Comparison of ENCODE assay signal across 18 cellular contexts in the genomic region with DNA sequence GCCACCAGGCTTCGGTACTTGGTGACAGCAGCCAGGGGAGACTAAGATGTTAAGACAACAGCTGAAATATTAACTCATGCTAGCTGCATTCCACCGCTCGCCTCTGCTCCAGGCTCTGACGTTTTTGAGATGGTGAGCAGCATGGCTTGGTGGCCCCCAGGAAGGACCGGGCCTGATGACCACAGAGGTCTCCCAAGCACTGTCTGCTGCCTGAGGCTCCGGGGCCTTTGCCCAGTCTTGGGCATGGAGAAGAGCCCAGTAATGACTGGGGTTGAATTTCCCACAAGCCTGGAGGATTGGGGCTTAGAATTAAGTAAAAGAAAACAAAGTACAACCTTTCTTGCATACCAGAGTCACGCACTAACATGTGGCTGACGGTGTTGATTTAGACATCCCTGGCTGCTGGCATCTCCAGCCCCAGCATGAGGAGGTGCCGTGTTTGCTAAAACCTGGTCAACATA.
DNase-seq lines count a peak whose midpoint lies in the region; ATAC-seq and TF ChIP-seq lines count a peak whose summit lies in the region.
"Had no signal": no experiment of that assay in that cellular context is flagged by ENCODE, and none has a peak within 500 bp of the region (broad histone marks: within the 10 kb centered on the region; RNA-seq: fewer than 3 reads in every experiment).

No MANE protein-coding gene starts in this region.

- no peak overlapping the region for H3K9ac ChIP-seq in trophoblast cell (ENCODE audit: low read length)

- ATAC-seq in HG03095 (IDR thresholded peaks at IDR 0.05; ENCODE audit: unreplicated experiment), result no peak
- no peak for ATAC-seq in HG03139 (IDR thresholded peaks at IDR 0.05; ENCODE audit: unreplicated experiment)

- no peak overlapping the region for H4K91ac ChIP-seq in trophoblast cell (ENCODE audit: low read depth, low read length)

- no peak overlapping the region for H2AK5ac ChIP-seq in trophoblast cell (ENCODE audit: low read length)

- H3K27me3 ChIP-seq in SJCRH30 (no peaks in the 10 kb centered on the region), trophoblast cell (ENCODE audit: insufficient read depth, low read length) (no peaks in the 10 kb centered on the region)
- H3K27me3 ChIP-seq: testis had no signal

- H3K4me3 Mint-ChIP-seq in activated CD4-positive, alpha-beta memory T cell treated with anti-CD3 and anti-CD28 coated beads for 36 hours, result no peak overlapping the region
- H3K4me3 Mint-ChIP-seq: activated CD4-positive, alpha-beta T cell treated with anti-CD3 and anti-CD28 coated beads, Interleukin-2, amount 10 ng/mL, durations not matched to agents 24 days and 14 days; activated T-cell treated with anti-CD3 and anti-CD28 coated beads, Interleukin-2, amount 50 U/mL, for 24 hours had no signal

- H3K18ac ChIP-seq in trophoblast cell (ENCODE audit: low read length), result no peak overlapping the region

- H2AFZ ChIP-seq in trophoblast cell (ENCODE audit: insufficient read depth, low read length, poor library complexity), result no peak overlapping the region

- no peaks in the 10 kb centered on the region for H3K79me2 ChIP-seq in trophoblast cell (ENCODE audit: control insufficient read depth, insufficient read depth, low read length, poor library complexity)

- H3K27ac ChIP-seq in SJCRH30 (peak overlapping the region; percentile 42), trophoblast cell (ENCODE audit: low read depth, low read length) (no peak overlapping the region)
- H3K27ac ChIP-seq: coronary artery, testis had no signal

- in situ Hi-C loops in ACHN (cut with HindIII; ENCODE audit: low pct_ligation_motif_present, low pct_unique_long_range_greater_than_20kb, low sequenced_read_pairs), result no loop called here

- H4K12ac ChIP-seq in trophoblast cell (ENCODE audit: low read depth, low read length), result no peak overlapping the region

- no peaks in the 10 kb centered on the region for H3K36me3 Mint-ChIP-seq in activated CD4-positive, alpha-beta memory T cell treated with anti-CD3 and anti-CD28 coated beads for 36 hours

- H3K4me2 ChIP-seq in trophoblast cell (ENCODE audit: low read length), result no peak overlapping the region

- no peak overlapping the region for H3K14ac ChIP-seq in trophoblast cell (ENCODE audit: low read length)

- H3K36me3 ChIP-seq in SJCRH30, result no peaks in the 10 kb centered on the region
- H3K36me3 ChIP-seq in trophoblast cell (ENCODE audit: control insufficient read depth in 1 of 2, insufficient read depth in 2 of 2, low read length in 2 of 2), result no peaks in the 10 kb centered on the region
- H3K36me3 ChIP-seq: HAP-1 had no signal

- peak; percentile 3 for DNase-seq in HCEC 1CT
- peak; percentile 89 to 90 for DNase-seq in SJCRH30
- DNase-seq in fibroblast of pulmonary artery (ENCODE audit: low read depth), result peak; percentile 80
- DNase-seq in trophoblast cell, result peak; percentile 54 to 56
- DNase-seq in activated CD4-positive, alpha-beta memory T cell treated with anti-CD3 and anti-CD28 coated beads for 36 hours, result no peak
- DNase-seq in ACHN, result no peak
- DNase-seq: activated CD4-positive, alpha-beta T cell treated with anti-CD3 and anti-CD28 coated beads, Interleukin-2, amount 10 ng/mL, durations not matched to agents 24 days and 14 days; activated T-cell treated with anti-CD3 and anti-CD28 coated beads, Interleukin-2, amount 50 U/mL, for 24 hours; C1 segment of cervical spinal cord; DMS79; NCI-H2081; NCI-H82; stimulated activated CD4-positive, alpha-beta T cell treated with anti-CD3 and anti-CD28 coated beads, Interleukin-15, amount 100 ng/mL, for 24 hours; testis had no signal

- no peak overlapping the region for H3K4me3 ChIP-seq in SJCRH30
- H3K4me3 ChIP-seq in fibroblast of pulmonary artery (replicated peaks; ENCODE audit: low read depth, low read length), result no peak overlapping the region
- no peak overlapping the region for H3K4me3 ChIP-seq in trophoblast cell (ENCODE audit: low read depth, low read length)
- H3K4me3 ChIP-seq: coronary artery, HAP-1, testis had no signal

- H3K9me3 ChIP-seq in SJCRH30 (replicated peaks) (no peaks in the 10 kb centered on the region), trophoblast cell (ENCODE audit: insufficient read depth, low read depth, low read length) (peaks cover 3% of the 10 kb centered on the region)
- H3K9me3 ChIP-seq: HAP-1, testis had no signal

- WGBS in trophoblast cell (ENCODE audit: extremely low coverage, insufficient coverage, insufficient read length), result no CpG with 5 or more reads among the region's 9 CpGs

- no peaks in the 10 kb centered on the region for H3K9me3 Mint-ChIP-seq in activated CD4-positive, alpha-beta memory T cell treated with anti-CD3 and anti-CD28 coated beads for 36 hours
- H3K9me3 Mint-ChIP-seq: activated CD4-positive, alpha-beta T cell treated with anti-CD3 and anti-CD28 coated beads, Interleukin-2, amount 10 ng/mL, durations not matched to agents 24 days and 14 days; activated T-cell treated with anti-CD3 and anti-CD28 coated beads, Interleukin-2, amount 50 U/mL, for 24 hours had no signal

- no peak overlapping the region for H3K23ac ChIP-seq in trophoblast cell (ENCODE audit: low read length)

- H3K79me1 ChIP-seq in trophoblast cell (ENCODE audit: low read length), result no peaks in the 10 kb centered on the region

- no peaks in the 10 kb centered on the region for H3K27me3 Mint-ChIP-seq in activated CD4-positive, alpha-beta memory T cell treated with anti-CD3 and anti-CD28 coated beads for 36 hours
- H3K27me3 Mint-ChIP-seq: activated CD4-positive, alpha-beta T cell treated with anti-CD3 and anti-CD28 coated beads, Interleukin-2, amount 10 ng/mL, durations not matched to agents 24 days and 14 days; activated T-cell treated with anti-CD3 and anti-CD28 coated beads, Interleukin-2, amount 50 U/mL, for 24 hours had no signal

- TF ChIP-seq CTCF in fibroblast of pulmonary artery (IDR thresholded peaks at IDR 0.05; ENCODE audit: low read length, missing control alignments), result no peak

- H2BK12ac ChIP-seq in trophoblast cell (ENCODE audit: low read length), result no peak overlapping the region

- H2BK5ac ChIP-seq in trophoblast cell (ENCODE audit: low read depth, low read length, poor library complexity), result no peak overlapping the region

- POLR2A ChIA-PET in activated CD4-positive, alpha-beta memory T cell treated with anti-CD3 and anti-CD28 coated beads for 36 hours (lab: Charles Lee), result no interaction called here

- H3K4ac ChIP-seq in trophoblast cell (ENCODE audit: low read depth, low read length), result no peak overlapping the region

- CTCF ChIA-PET in activated CD4-positive, alpha-beta memory T cell treated with anti-CD3 and anti-CD28 coated beads for 36 hours (lab: Charles Lee), result no interaction called here

- intact Hi-C loops in activated CD4-positive, alpha-beta memory T cell treated with anti-CD3 and anti-CD28 coated beads for 36 hours (cut with micrococcal nuclease), result no loop called here

- no peak overlapping the region for H4K8ac ChIP-seq in trophoblast cell (ENCODE audit: low read depth, low read length)

- no peaks in the 10 kb centered on the region for H3K4me1 Mint-ChIP-seq in activated CD4-positive, alpha-beta memory T cell treated with anti-CD3 and anti-CD28 coated beads for 36 hours (ENCODE audit: low read depth)
- H3K4me1 Mint-ChIP-seq: activated CD4-positive, alpha-beta T cell treated with anti-CD3 and anti-CD28 coated beads, Interleukin-2, amount 10 ng/mL, durations not matched to agents 24 days and 14 days had no signal

- H2BK120ac ChIP-seq in trophoblast cell (ENCODE audit: insufficient read depth, low read length, poor library complexity), result no peak overlapping the region

- H3K27ac Mint-ChIP-seq in activated CD4-positive, alpha-beta memory T cell treated with anti-CD3 and anti-CD28 coated beads for 36 hours, result no peak overlapping the region
- H3K27ac Mint-ChIP-seq: activated CD4-positive, alpha-beta T cell treated with anti-CD3 and anti-CD28 coated beads, Interleukin-2, amount 10 ng/mL, durations not matched to agents 24 days and 14 days; activated T-cell treated with anti-CD3 and anti-CD28 coated beads, Interleukin-2, amount 50 U/mL, for 24 hours had no signal

- peaks cover 14% of the 10 kb centered on the region for H3K4me1 ChIP-seq in SJCRH30
- H3K4me1 ChIP-seq in trophoblast cell (ENCODE audit: control insufficient read depth in 1 of 2, insufficient read depth in 2 of 2, low read length in 2 of 2), result peaks cover 4% of the 10 kb centered on the region in 2 experiments
- H3K4me1 ChIP-seq: HAP-1 had no signal

Comparison
In these comparisons a context has a peak if more than half of its experiments do, and no peak if none do; other contexts are left out.
1. DNase-seq: peak in HCEC 1CT (single experiment), SJCRH30 (2 of 2), fibroblast of pulmonary artery (single experiment) and trophoblast cell (2 of 2); none in activated CD4-positive, alpha-beta memory T cell treated with anti-CD3 and anti-CD28 coated beads for 36 hours (single experiment) and ACHN (single experiment).